ENCODE assay signal across 9 cellular contexts in genomic region chr12:111570090-111570961, GRCh38. TPM values are rescaled to one million over a fixed set of nuclear protein-coding genes. Genes with fewer than 3 reads are reported as not detected.
DNase-seq lines count a peak whose midpoint lies in the region; ATAC-seq and TF ChIP-seq lines count a peak whose summit lies in the region.
"Had no signal": no experiment of that assay in that cellular context is flagged by ENCODE, and none has a peak within 500 bp of the region (broad histone marks: within the 10 kb centered on the region; RNA-seq: fewer than 3 reads in every experiment).

No MANE protein-coding gene starts in this region.

- H3F3A ChIP-seq in SK-N-SH (replicated peaks; ENCODE audit: insufficient read depth) (peaks cover 16% of the 10 kb centered on the region), smooth muscle cell (ENCODE audit: low read depth) (no peaks in the 10 kb centered on the region)

- TF ChIP-seq RAD21 in SK-N-SH (IDR thresholded peaks at IDR 0.05; ENCODE audit: low read length): no peak

- H3K27me3 ChIP-seq in SK-N-SH (ENCODE audit: insufficient read depth) (no peaks in the 10 kb centered on the region), smooth muscle cell (ENCODE audit: low read depth) (no peaks in the 10 kb centered on the region)

- H3K27ac ChIP-seq in SK-N-SH (ENCODE audit: low read depth in 2 of 2, low read length in 1 of 2) (peak overlapping the region; percentile 24 to 87; a peak in 3 of 4 replicates), smooth muscle cell (ENCODE audit: low read depth) (peak overlapping the region; percentile 77)

- H3K9ac ChIP-seq in SK-N-SH: peak overlapping the region; percentile 54
- H3K9ac ChIP-seq in smooth muscle cell (ENCODE audit: low read depth): peak overlapping the region; percentile 7

- no peak for TF ChIP-seq CTCF in SK-N-SH (IDR thresholded peaks at IDR 0.05)
- TF ChIP-seq CTCF in fibroblast of villous mesenchyme (IDR thresholded peaks at IDR 0.05; ENCODE audit: insufficient read depth, low read depth, low read length): no peak
- TF ChIP-seq CTCF in smooth muscle cell (IDR thresholded peaks at IDR 0.05; ENCODE audit: borderline replicate concordance, insufficient read depth, poor library complexity, severe bottlenecking): no peak

- WGBS in SK-N-SH (ENCODE audit: low lambda C conversion rate): 32% methylated on average over 9 of the region's 9 CpGs
- 31% methylated on average over 9 of the region's 9 CpGs for WGBS in smooth muscle cell (ENCODE audit: low lambda C conversion rate)

- H3K4me3 Mint-ChIP-seq in stimulated activated naive CD8-positive, alpha-beta T cell treated with anti-CD3 and anti-CD28 coated beads, Interleukin-15, amount 100 ng/mL, for 72 hours: no peak overlapping the region
- H3K4me3 Mint-ChIP-seq: naive B cell had no signal

- POLR2A ChIA-PET in SK-N-SH (lab: Yijun Ruan, JAX): no interaction called here
- POLR2A ChIA-PET in HEK293T (lab: Yijun Ruan, JAX): no interaction called here

- no peaks in the 10 kb centered on the region for H3K9me3 Mint-ChIP-seq in stimulated activated naive CD8-positive, alpha-beta T cell treated with anti-CD3 and anti-CD28 coated beads, Interleukin-15, amount 100 ng/mL, for 72 hours
- H3K9me3 Mint-ChIP-seq: naive B cell had no signal

- CTCF ChIA-PET in SK-N-SH (lab: Yijun Ruan, JAX) (interaction anchor here (1.3 kb wide), 1 partner anchor 12 kb away, joined by 3 read pairs; no protein-coding TSS in a partner anchor), HEK293T (lab: Yijun Ruan, JAX) (no interaction called here)

- H3K4me2 ChIP-seq in SK-N-SH (peak overlapping the region; percentile 40), smooth muscle cell (peak overlapping the region; percentile 61)

- H3K4me1 ChIP-seq in SK-N-SH (ENCODE audit: control insufficient read depth in 1 of 2, insufficient read depth in 2 of 2, low read depth in 1 of 2, low read length in 1 of 2) (peaks cover 3 to 23% of the 10 kb centered on the region in 2 experiments; a peak in 2 of 4 replicates), smooth muscle cell (ENCODE audit: low read depth) (peaks cover 15% of the 10 kb centered on the region)

- DNase-seq in H4 (ENCODE audit: low spot score) (peak; percentile 23), SK-N-SH (no peak), fibroblast of villous mesenchyme (ENCODE audit: low read depth) (peak; percentile 88), smooth muscle cell (lab: John Stamatoyannopoulos, UW; ENCODE audit: unreplicated experiment) (no peak), HEK293T (ENCODE audit: extremely low spot score) (no peak)
- DNase-seq in stimulated activated naive CD4-positive, alpha-beta T cell treated with Interleukin-2 at 50 U/mL for 16 hours (lab: John Stamatoyannopoulos, UW): no peak
- no peak for DNase-seq in stimulated activated naive CD8-positive, alpha-beta T cell treated with anti-CD3 and anti-CD28 coated beads, Interleukin-15, amount 100 ng/mL, for 72 hours
- DNase-seq: effector CD8-positive, alpha-beta T cell; naive B cell had no signal

- peak in 1 of 2 experiments; percentile 51; a peak in 1 of 4 replicates for TF ChIP-seq EP300 in SK-N-SH (IDR thresholded peaks at IDR 0.05; ENCODE audit: borderline replicate concordance in 1 of 2, low read depth in 1 of 2, low read length in 1 of 2)

- H3K79me2 ChIP-seq in SK-N-SH (ENCODE audit: insufficient read depth) (peaks cover 99% of the 10 kb centered on the region), smooth muscle cell (ENCODE audit: low read depth) (peaks cover 95% of the 10 kb centered on the region)

- H3K4me1 Mint-ChIP-seq in stimulated activated naive CD8-positive, alpha-beta T cell treated with anti-CD3 and anti-CD28 coated beads, Interleukin-15, amount 100 ng/mL, for 72 hours: peaks cover 30% of the 10 kb centered on the region

- no peak overlapping the region for H3K4me3 ChIP-seq in SK-N-SH (ENCODE audit: low read depth in 2 of 2, low read length in 1 of 2)
- peak overlapping the region; percentile 4 for H3K4me3 ChIP-seq in fibroblast of villous mesenchyme (ENCODE audit: low read depth, low read length)
- H3K4me3 ChIP-seq in smooth muscle cell: no peak overlapping the region

- no peak overlapping the region for H3K27ac Mint-ChIP-seq in stimulated activated naive CD8-positive, alpha-beta T cell treated with anti-CD3 and anti-CD28 coated beads, Interleukin-15, amount 100 ng/mL, for 72 hours

- no peaks in the 10 kb centered on the region for H3K9me2 ChIP-seq in SK-N-SH

- H3K36me3 ChIP-seq in SK-N-SH (replicated peaks in 1 of 2; ENCODE audit: control insufficient read depth in 1 of 2, insufficient read depth in 2 of 2, low read length in 1 of 2) (peaks cover 0 to 18% of the 10 kb centered on the region in 2 experiments), smooth muscle cell (ENCODE audit: low read depth) (no peaks in the 10 kb centered on the region)

- no peaks in the 10 kb centered on the region for H3K27me3 Mint-ChIP-seq in stimulated activated naive CD8-positive, alpha-beta T cell treated with anti-CD3 and anti-CD28 coated beads, Interleukin-15, amount 100 ng/mL, for 72 hours
- H3K27me3 Mint-ChIP-seq: naive B cell had no signal

- H2AFZ ChIP-seq in SK-N-SH (ENCODE audit: low read depth) (no peak overlapping the region), smooth muscle cell (ENCODE audit: low read depth) (no peak overlapping the region)

- peaks cover 53% of the 10 kb centered on the region for H4K20me1 ChIP-seq in SK-N-SH (ENCODE audit: insufficient read depth)
- H4K20me1 ChIP-seq in smooth muscle cell (ENCODE audit: low read depth): peaks cover 97% of the 10 kb centered on the region

- no peak for ATAC-seq in stimulated activated naive CD8-positive, alpha-beta T cell treated with anti-CD3 and anti-CD28 coated beads, Interleukin-15, amount 100 ng/mL, for 72 hours

- H3K9me3 ChIP-seq in SK-N-SH: no peaks in the 10 kb centered on the region
- H3K9me3 ChIP-seq in smooth muscle cell (replicated peaks; ENCODE audit: low read depth): no peaks in the 10 kb centered on the region

TF ChIP-seq in SK-N-SH, 30 proteins besides CTCF, POLR2A, EP300 and RAD21 (continues in another document):
- TF ChIP-seq ZBTB33 (IDR thresholded peaks at IDR 0.05; ENCODE audit: borderline replicate concordance, low read depth): no peak
- TF ChIP-seq NRF1 (IDR thresholded peaks at IDR 0.05; ENCODE audit: low read depth, low read length): no peak
- TF ChIP-seq SMC3 (IDR thresholded peaks at IDR 0.05; ENCODE audit: low read depth, low read length): no peak

TF ChIP-seq in HEK293T, 16 proteins besides CTCF, POLR2A, EP300 and RAD21:
- TF ChIP-seq SUZ12 (IDR thresholded peaks at IDR 0.05) (no peak), FOXM1 (IDR thresholded peaks at IDR 0.05; ENCODE audit: borderline replicate concordance) (no peak), CTBP1 (IDR thresholded peaks at IDR 0.05; ENCODE audit: borderline replicate concordance) (no peak), PKNOX1 (IDR thresholded peaks at IDR 0.05) (no peak), ARNT (IDR thresholded peaks at IDR 0.05) (no peak), HDGF (IDR thresholded peaks at IDR 0.05; ENCODE audit: borderline replicate concordance) (no peak), TARDBP (IDR thresholded peaks at IDR 0.05) (no peak), SP1 (IDR thresholded peaks at IDR 0.05) (no peak), FOXK2 (IDR thresholded peaks at IDR 0.05) (no peak), NFRKB (IDR thresholded peaks at IDR 0.05) (no peak)
TF ChIP-seq in HEK293T: peak in this region for 0.

RNA-seq across cellular contexts. Expression of gene ATXN2, which starts 28.8 kb away (rescaled TPM):
- total RNA-seq in H4 (2014; rRNA removed; shearing (Covaris generic)): 10.2 and 12.0 TPM in 2 replicates
- 22.8 and 35.7 TPM in 2 replicates for polyA plus RNA-seq in SK-N-SH (2012; rRNA removed)
- 25.2 and 31.2 TPM in 2 replicates for polyA plus RNA-seq in SK-N-SH (2012; cell fraction: cytosol; rRNA removed)
- 114 and 133 TPM in 2 replicates for polyA plus RNA-seq in SK-N-SH (2012; cell fraction: nucleus; rRNA removed)
- 48.3 and 71.7 TPM in 2 replicates for total RNA-seq in fibroblast of villous mesenchyme
- total RNA-seq in smooth muscle cell: 26.8 and 29.3 TPM in 2 replicates
- polyA plus RNA-seq in smooth muscle cell: 39.6 and 46.3 TPM in 2 replicates

Comparison
In these comparisons a context has a peak if more than half of its experiments do, and no peak if none do; other contexts are left out.
1. DNase-seq: peak in H4 (single experiment) and fibroblast of villous mesenchyme (single experiment); none in SK-N-SH (single experiment), smooth muscle cell (single experiment), HEK293T (single experiment), stimulated activated naive CD4-positive, alpha-beta T cell treated with Interleukin-2 at 50 U/mL for 16 hours (single experiment) and stimulated activated naive CD8-positive, alpha-beta T cell treated with anti-CD3 and anti-CD28 coated beads, Interleukin-15, amount 100 ng/mL, for 72 hours (0 of 2).